ENCODE assay signal across 10 cellular contexts in the genomic region with DNA sequence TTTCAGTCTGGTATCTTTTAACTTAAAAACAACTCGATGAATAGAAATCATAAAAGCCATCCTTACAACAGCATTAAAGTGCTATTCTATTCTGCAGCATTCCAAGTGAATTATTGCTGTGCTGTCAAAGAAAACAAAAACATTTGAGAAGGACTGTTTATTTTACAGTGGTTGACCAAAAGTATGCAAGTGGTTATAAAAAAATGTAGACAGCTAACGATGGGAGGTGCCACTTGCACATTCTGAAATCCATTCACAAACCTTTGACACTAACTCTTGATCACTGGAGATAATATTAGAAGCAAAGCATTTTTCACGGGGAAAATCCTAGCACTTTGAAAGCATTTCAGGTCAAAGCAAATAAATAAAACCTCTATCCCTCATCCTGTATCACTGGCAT. TPM values are rescaled to one million over a fixed set of nuclear protein-coding genes. Genes with fewer than 3 reads are reported as not detected.
DNase-seq lines count a peak whose midpoint lies in the region; ATAC-seq and TF ChIP-seq lines count a peak whose summit lies in the region.
"Had no signal": no experiment of that assay in that cellular context is flagged by ENCODE, and none has a peak within 500 bp of the region (broad histone marks: within the 10 kb centered on the region; RNA-seq: fewer than 3 reads in every experiment).

No MANE protein-coding gene starts in this region.

- H3K9ac ChIP-seq in GM23248, result peak overlapping the region; percentile 54; the same call in 1 of the 2 replicates
- peak overlapping the region; percentile 72 for H3K9ac ChIP-seq in skeletal muscle satellite cell (ENCODE audit: low read depth, low read length)

- H3K9me3 ChIP-seq in GM23248 (ENCODE audit: low read depth) (no peaks in the 10 kb centered on the region), skeletal muscle satellite cell (replicated peaks; ENCODE audit: low read length) (no peaks in the 10 kb centered on the region)
- H3K9me3 ChIP-seq in effector memory CD4-positive, alpha-beta T cell (ENCODE audit: control insufficient read depth, low read length), result no peaks in the 10 kb centered on the region
- H3K9me3 ChIP-seq: heart right ventricle had no signal

- H3K4me1 ChIP-seq in GM23248 (ENCODE audit: insufficient read depth) (peaks cover 75% of the 10 kb centered on the region), skeletal muscle satellite cell (ENCODE audit: control insufficient read depth, insufficient read depth, low read length) (peaks cover 95% of the 10 kb centered on the region)
- H3K4me1 ChIP-seq in effector memory CD4-positive, alpha-beta T cell (ENCODE audit: control insufficient read depth, insufficient read depth, low read length, poor library complexity, severe bottlenecking), result no peaks in the 10 kb centered on the region

- H3K36me3 ChIP-seq in GM23248 (ENCODE audit: low read depth) (peaks cover 8% of the 10 kb centered on the region), skeletal muscle satellite cell (ENCODE audit: insufficient read depth, low read length) (peaks cover 56% of the 10 kb centered on the region)
- no peaks in the 10 kb centered on the region for H3K36me3 ChIP-seq in effector memory CD4-positive, alpha-beta T cell (ENCODE audit: control insufficient read depth, insufficient read depth, low read length)
- H3K36me3 ChIP-seq: heart right ventricle had no signal

- H4K20me1 ChIP-seq in GM23248 (ENCODE audit: insufficient read depth), result no peaks in the 10 kb centered on the region

- in situ Hi-C loops in GM23248 (cut with MboI), result no loop called here
- in situ Hi-C loops in SK-MEL-5 (cut with HindIII; ENCODE audit: low pct_unique_long_range_greater_than_20kb, low sequenced_read_pairs), result no loop called here

- no peak for ATAC-seq in GM21423 (IDR thresholded peaks at IDR 0.05; ENCODE audit: unreplicated experiment)
- no peak for ATAC-seq in HG03196 (IDR thresholded peaks at IDR 0.05; ENCODE audit: unreplicated experiment)
- ATAC-seq: heart right ventricle had no signal

- 0 to 3% methylated on average over 3 of the region's 3 CpGs for WGBS in GM23248 (ENCODE audit: low coverage in 1 of 2, low lambda C conversion rate in 2 of 2, missing lambda C conversion rate in 2 of 2), 2 experiments

- H3K27me3 ChIP-seq in GM23248 (replicated peaks; ENCODE audit: insufficient read depth) (no peaks in the 10 kb centered on the region), skeletal muscle satellite cell (ENCODE audit: control insufficient read depth, insufficient read depth, low read length) (no peaks in the 10 kb centered on the region)
- H3K27me3 ChIP-seq in effector memory CD4-positive, alpha-beta T cell (replicated peaks; ENCODE audit: control insufficient read depth, insufficient read depth, low read length, poor library complexity, severe bottlenecking), result no peaks in the 10 kb centered on the region
- H3K27me3 ChIP-seq: heart right ventricle had no signal

- no peak overlapping the region for H2AFZ ChIP-seq in GM23248

- H3K4me2 ChIP-seq in GM23248 (ENCODE audit: unreplicated experiment), result peak overlapping the region; percentile 38
- peak overlapping the region; percentile 77 for H3K4me2 ChIP-seq in skeletal muscle satellite cell (ENCODE audit: low read length)

- H3F3A ChIP-seq in GM23248 (ENCODE audit: insufficient read depth), result peaks cover 88% of the 10 kb centered on the region

- H3K9me2 ChIP-seq in GM23248 (ENCODE audit: insufficient read depth), result no peaks in the 10 kb centered on the region

- peaks cover 82% of the 10 kb centered on the region for H3K79me2 ChIP-seq in GM23248 (ENCODE audit: insufficient read depth)

- peak overlapping the region; percentile 71 for H3K27ac ChIP-seq in GM23248
- H3K27ac ChIP-seq in effector memory CD4-positive, alpha-beta T cell (ENCODE audit: insufficient read depth, low read length, poor library complexity, severe bottlenecking), result no peak overlapping the region
- H3K27ac ChIP-seq: heart right ventricle had no signal

- no peak for TF ChIP-seq CTCF in fibroblast of mammary gland (conservative IDR thresholded peaks at IDR 0.05; ENCODE audit: control insufficient read depth, insufficient read depth, low read depth, low read length)

- peak; percentile 86 for DNase-seq in GM23248
- peak; percentile 49 for DNase-seq in SK-MEL-5 (ENCODE audit: low read depth, low spot score)
- peak; percentile 88 for DNase-seq in fibroblast of mammary gland (ENCODE audit: low read depth)
- DNase-seq in effector memory CD4-positive, alpha-beta T cell, result no peak
- no peak for DNase-seq in DMS153 (lab: John Stamatoyannopoulos, UW)
- DNase-seq: H7, heart right ventricle had no signal

- H3K4me3 ChIP-seq in GM23248 (peak overlapping the region; percentile 25), fibroblast of mammary gland (ENCODE audit: control insufficient read depth, low read depth, low read length) (peak overlapping the region; percentile 23), skeletal muscle satellite cell (ENCODE audit: low read length) (peak overlapping the region; percentile 56)
- H3K4me3 ChIP-seq in effector memory CD4-positive, alpha-beta T cell (ENCODE audit: insufficient read depth, low read depth, low read length, poor library complexity, severe bottlenecking), result no peak overlapping the region
- H3K4me3 ChIP-seq: heart right ventricle had no signal

RNA-seq across cellular contexts. Expression of a gene that starts 55.6 kb away (rescaled TPM):
- total RNA-seq in GM23248 (2014; rRNA removed; shearing (Covaris generic)), result 16.6 and 26.7 TPM in 2 replicates
- polyA plus RNA-seq in GM23248 (2016; fragmentation: Nextera tagmentation; extraction: Ambion mirVana), result 6.4 and 7.8 TPM in 2 replicates
- total RNA-seq in SK-MEL-5 (2014; rRNA removed; shearing (Covaris generic)), result 8.8 and 9.2 TPM in 2 replicates
- polyA plus RNA-seq in SK-MEL-5 (2015; cell fraction: cytosol; rRNA removed), result 13.1 and 18.4 TPM in 2 replicates
- polyA plus RNA-seq in SK-MEL-5 (2015; cell fraction: nucleus; rRNA removed), result 19.3 and 23.2 TPM in 2 replicates
- 73.0 and 91.0 TPM in 2 replicates for total RNA-seq in skeletal muscle satellite cell (2012; rRNA removed)

Comparison
In these comparisons a context has a peak if more than half of its experiments do, and no peak if none do; other contexts are left out.
1. DNase-seq: peak in GM23248 (single experiment), SK-MEL-5 (single experiment) and fibroblast of mammary gland (single experiment); none in effector memory CD4-positive, alpha-beta T cell (0 of 3) and DMS153 (single experiment).